1 cellular context compared by ENCODE assay signal in the genomic region with DNA sequence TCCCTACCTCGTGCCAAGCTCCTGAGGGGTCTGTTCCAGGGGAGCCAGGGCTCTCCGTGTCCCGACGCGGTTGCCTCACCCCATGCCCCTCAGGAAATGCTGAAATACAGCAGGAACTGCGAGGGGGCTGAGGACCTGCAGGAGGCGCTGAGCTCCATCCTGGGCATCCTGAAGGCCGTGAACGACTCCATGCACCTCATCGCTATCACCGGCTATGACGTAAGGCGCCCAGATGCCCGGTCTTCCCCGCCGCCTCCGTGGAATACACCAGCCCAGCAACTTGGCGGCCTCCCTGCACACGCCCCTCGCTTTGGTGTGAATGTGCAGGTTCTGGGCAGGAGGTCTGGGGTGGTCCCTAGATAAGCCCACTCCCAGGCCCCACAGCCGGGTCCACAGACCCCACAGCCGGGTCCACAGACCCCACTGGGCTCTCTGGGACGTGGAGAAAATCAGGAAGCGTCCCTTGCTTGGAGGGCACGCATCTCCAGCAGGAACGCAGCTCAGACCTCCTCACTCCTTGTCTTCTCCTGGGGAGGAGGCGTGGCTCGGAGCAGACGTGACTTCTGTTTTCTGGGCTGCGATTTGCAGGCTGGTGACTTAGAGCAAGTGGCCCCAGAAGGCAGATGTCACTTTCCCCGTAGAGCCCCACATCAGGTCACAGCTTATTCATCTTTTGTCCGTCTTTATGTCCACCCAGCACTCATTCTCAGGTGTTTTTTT.
TF ChIP-seq lines count a peak whose summit lies in the region.

No MANE protein-coding gene starts in this region.

TF ChIP-seq in H1, 55 proteins besides CTCF, POLR2A, EP300 and RAD21:
- TF ChIP-seq CHD7 (IDR thresholded peaks at IDR 0.05; ENCODE audit: insufficient replicate concordance, low read length) (no peak), CEBPB (IDR thresholded peaks at IDR 0.05; ENCODE audit: low read depth, low read length) (peak; percentile 27; the same call in 1 of the 2 replicates), TAF1 (IDR thresholded peaks at IDR 0.05; ENCODE audit: low read depth, low read length) (no peak)
